1 cellular context compared by ENCODE assay signal in genomic region chr4:185115827-185116232, GRCh38.
TF ChIP-seq lines count a peak whose summit lies in the region.

No MANE protein-coding gene starts in this region.

TF ChIP-seq in HepG2, 621 proteins besides CTCF, POLR2A, EP300 and RAD21 (continued from another document and continues in another):
- peak; percentile 26; the same call in 1 of the 2 replicates for TF ChIP-seq ARID4A (CRISPR knock-in tag; IDR thresholded peaks at IDR 0.05; ENCODE audit: borderline replicate concordance)
- TF ChIP-seq RORA (CRISPR knock-in tag; IDR thresholded peaks at IDR 0.05) = no peak
- TF ChIP-seq ZNF768 (CRISPR knock-in tag; IDR thresholded peaks at IDR 0.05) = no peak
- peak; percentile 46; the same call in 1 of the 2 replicates for TF ChIP-seq SAP130 (CRISPR knock-in tag; IDR thresholded peaks at IDR 0.05; ENCODE audit: low read depth)
- TF ChIP-seq ARNT (IDR thresholded peaks at IDR 0.05) = no peak
- 0 out of 2 replicates have a peak, but pooled peaks have one; percentile 33 for TF ChIP-seq ZNF772 (CRISPR knock-in tag; IDR thresholded peaks at IDR 0.05)
- peak; percentile 55; the same call in 1 of the 2 replicates for TF ChIP-seq RNF2 (conservative IDR thresholded peaks at IDR 0.05; ENCODE audit: low read depth)
- no peak for TF ChIP-seq ZKSCAN8 (CRISPR knock-in tag; IDR thresholded peaks at IDR 0.05; ENCODE audit: borderline replicate concordance)
- TF ChIP-seq NR2C2 (CRISPR knock-in tag; IDR thresholded peaks at IDR 0.05; ENCODE audit: borderline replicate concordance) = 0 out of 2 replicates have a peak, but pooled peaks have one; percentile 34
- TF ChIP-seq ZMYM4 (CRISPR knock-in tag; IDR thresholded peaks at IDR 0.05) = peak; percentile 51
- peak; percentile 53; the same call in 1 of the 2 replicates for TF ChIP-seq KLF15 (CRISPR knock-in tag; IDR thresholded peaks at IDR 0.05; ENCODE audit: borderline replicate concordance)
- 0 out of 2 replicates have a peak, but pooled peaks have one; percentile 23 for TF ChIP-seq IRF2 (CRISPR knock-in tag; IDR thresholded peaks at IDR 0.05)
- no peak for TF ChIP-seq FLYWCH1 (CRISPR knock-in tag; IDR thresholded peaks at IDR 0.05)
- 0 out of 2 replicates have a peak, but pooled peaks have one; percentile 33 for TF ChIP-seq RARA (CRISPR knock-in tag; IDR thresholded peaks at IDR 0.05)
- peak; percentile 35; the same call in 1 of the 2 replicates for TF ChIP-seq DRAP1 (CRISPR knock-in tag; IDR thresholded peaks at IDR 0.05)
- TF ChIP-seq MAX (IDR thresholded peaks at IDR 0.05) = peak; percentile 79
- TF ChIP-seq NFIB (CRISPR knock-in tag; IDR thresholded peaks at IDR 0.05; ENCODE audit: borderline replicate concordance) = no peak
- TF ChIP-seq ZNF773 (CRISPR knock-in tag; IDR thresholded peaks at IDR 0.05; ENCODE audit: borderline replicate concordance) = no peak
- TF ChIP-seq NR2F6 (IDR thresholded peaks at IDR 0.05) = no peak
- TF ChIP-seq NR2F6 (CRISPR knock-in tag; IDR thresholded peaks at IDR 0.05) = 0 out of 2 replicates have a peak, but pooled peaks have one; percentile 20
- TF ChIP-seq ZNF264 (CRISPR knock-in tag; IDR thresholded peaks at IDR 0.05) = no peak
- TF ChIP-seq ARID5B (CRISPR knock-in tag; IDR thresholded peaks at IDR 0.05) = peak; percentile 39; the same call in 1 of the 2 replicates
- TF ChIP-seq ONECUT2 (CRISPR knock-in tag; IDR thresholded peaks at IDR 0.05) = no peak
- TF ChIP-seq DMAP1 (CRISPR knock-in tag; IDR thresholded peaks at IDR 0.05) = no peak
- TF ChIP-seq SOX6 (IDR thresholded peaks at IDR 0.05) = no peak
- TF ChIP-seq SOX6 (CRISPR knock-in tag; IDR thresholded peaks at IDR 0.05) = 0 out of 2 replicates have a peak, but pooled peaks have one; percentile 29
- TF ChIP-seq MIER2 (CRISPR knock-in tag; IDR thresholded peaks at IDR 0.05) = no peak
- TF ChIP-seq TRIM22 (IDR thresholded peaks at IDR 0.05) = no peak
- no peak for TF ChIP-seq SP2 (CRISPR knock-in tag; IDR thresholded peaks at IDR 0.05)
- peak; percentile 26; the same call in 1 of the 2 replicates for TF ChIP-seq GATAD2A (CRISPR knock-in tag; IDR thresholded peaks at IDR 0.05)
- TF ChIP-seq PRDM15 (CRISPR knock-in tag; IDR thresholded peaks at IDR 0.05) = no peak
- TF ChIP-seq NFYC (CRISPR knock-in tag; IDR thresholded peaks at IDR 0.05) = peak; percentile 73
- 0 out of 2 replicates have a peak, but pooled peaks have one; percentile 32 for TF ChIP-seq HMGXB3 (CRISPR knock-in tag; IDR thresholded peaks at IDR 0.05; ENCODE audit: borderline replicate concordance)
- no peak for TF ChIP-seq FOXM1 (CRISPR knock-in tag; IDR thresholded peaks at IDR 0.05)
- peak; percentile 53 for TF ChIP-seq XRCC5 (optimal IDR thresholded peaks at IDR 0.05; ENCODE audit: low read length)
- no peak for TF ChIP-seq ZNF225 (CRISPR knock-in tag; IDR thresholded peaks at IDR 0.05)
- peak; percentile 30; the same call in 1 of the 2 replicates for TF ChIP-seq SALL1 (CRISPR knock-in tag; IDR thresholded peaks at IDR 0.05)
- no peak for TF ChIP-seq SETDB1 (CRISPR knock-in tag; IDR thresholded peaks at IDR 0.05; ENCODE audit: borderline replicate concordance)
- no peak for TF ChIP-seq ZNF547 (CRISPR knock-in tag; IDR thresholded peaks at IDR 0.05)
- no peak for TF ChIP-seq ZNF562 (CRISPR knock-in tag; IDR thresholded peaks at IDR 0.05; ENCODE audit: borderline replicate concordance)
- 0 out of 4 replicates have a peak, but pooled peaks of 1 of the 2 experiments have one; percentile 29 for TF ChIP-seq ATF4 (CRISPR knock-in tag; IDR thresholded peaks at IDR 0.05)
- TF ChIP-seq TMF1 (CRISPR knock-in tag; IDR thresholded peaks at IDR 0.05; ENCODE audit: low read depth) = no peak
- 0 out of 2 replicates have a peak, but pooled peaks have one; percentile 28 for TF ChIP-seq HDAC2 (CRISPR knock-in tag; IDR thresholded peaks at IDR 0.05)
